8 cellular contexts compared by ENCODE assay signal in genomic region chr12:46387697-46388096, GRCh38. TPM values are rescaled to one million over a fixed set of nuclear protein-coding genes. Genes with fewer than 3 reads are reported as not detected.
DNase-seq lines count a peak whose midpoint lies in the region; ATAC-seq and TF ChIP-seq lines count a peak whose summit lies in the region.

No MANE protein-coding gene starts in this region.

- peaks cover 3 to 10% of the 10 kb centered on the region in 2 donors for H3K36me3 Mint-ChIP-seq in CD14-positive monocyte
- H3K36me3 Mint-ChIP-seq in activated T-helper 1 cell treated with anti-CD3 and anti-CD28 coated beads, Interleukin-12 subunit alpha, Interleukin-12 subunit beta, Interleukin-2, Interleukin-4 antibody, amounts not matched to agents 30 ng/mL and 10 ng/mL and 1 ng/mL, durations not matched to agents 14 hours and 24 hours and 36 hours (ENCODE audit: low read depth) = peaks cover 20% of the 10 kb centered on the region
- peaks cover 14% of the 10 kb centered on the region for H3K36me3 Mint-ChIP-seq in natural killer cell
- peaks cover 3% of the 10 kb centered on the region for H3K36me3 Mint-ChIP-seq in progenitor cell of endocrine pancreas (ENCODE audit: insufficient read depth)

- H3K27ac Mint-ChIP-seq in CD14-positive monocyte (peak overlapping the region in 6 of 7 donors; percentile 70 to 91 (median 84)), natural killer cell (peak overlapping the region in 1 of 2 donors; percentile 62), progenitor cell of endocrine pancreas (no peak overlapping the region)
- peak overlapping the region; percentile 9 for H3K27ac Mint-ChIP-seq in activated T-helper 1 cell treated with anti-CD3 and anti-CD28 coated beads, Interleukin-12 subunit alpha, Interleukin-12 subunit beta, Interleukin-2, Interleukin-4 antibody, amounts not matched to agents 30 ng/mL and 10 ng/mL and 1 ng/mL, durations not matched to agents 14 hours and 24 hours and 36 hours

- ATAC-seq in GM19452 (IDR thresholded peaks at IDR 0.05; ENCODE audit: unreplicated experiment) (peak; percentile 18), natural killer cell (no peak), HG02798 (IDR thresholded peaks at IDR 0.05; ENCODE audit: poor library complexity, unreplicated experiment) (no peak)

- intact Hi-C loops in CD14-positive monocyte (cut with micrococcal nuclease) (no loop called here), natural killer cell (cut with micrococcal nuclease) (no loop called here)
- intact Hi-C loops in activated T-helper 1 cell treated with anti-CD3 and anti-CD28 coated beads, Interleukin-12 subunit alpha, Interleukin-12 subunit beta, Interleukin-2, Interleukin-4 antibody, amounts not matched to agents 30 ng/mL and 10 ng/mL and 1 ng/mL, durations not matched to agents 14 hours and 24 hours and 36 hours (cut with micrococcal nuclease) = loop anchor here (10.0 kb wide), 2 partner anchors 407 to 1007 kb away; no protein-coding TSS in a partner anchor

- DNase-seq in CD14-positive monocyte (ENCODE audit: low spot score) = no peak
- no peak for DNase-seq in activated T-helper 1 cell treated with anti-CD3 and anti-CD28 coated beads, Interleukin-12 subunit alpha, Interleukin-12 subunit beta, Interleukin-2, Interleukin-4 antibody, amounts not matched to agents 30 ng/mL and 10 ng/mL and 1 ng/mL, durations not matched to agents 14 hours and 24 hours and 36 hours (ENCODE audit: low spot score)
- no peak for DNase-seq in natural killer cell
- no peak for DNase-seq in A172 (ENCODE audit: low spot score)
- no peak for DNase-seq in DMS153 treated with DMSO at 0.1 percent for 48 hours (lab: John Stamatoyannopoulos, UW; ENCODE audit: unreplicated experiment)
- DNase-seq in progenitor cell of endocrine pancreas (ENCODE audit: low spot score, unreplicated experiment) = no peak

- TF ChIP-seq CTCF in CD14-positive monocyte (IDR thresholded peaks at IDR 0.05) = no peak
- no peak for TF ChIP-seq CTCF in natural killer cell (IDR thresholded peaks at IDR 0.05)
- TF ChIP-seq CTCF in progenitor cell of endocrine pancreas (IDR thresholded peaks at IDR 0.05; ENCODE audit: unreplicated experiment) = no peak

- H3K27me3 Mint-ChIP-seq in CD14-positive monocyte (ENCODE audit: low read depth in 3 of 3) (no peaks in the 10 kb centered on the region), natural killer cell (ENCODE audit: low read depth in 2 of 2) (no peaks in the 10 kb centered on the region), progenitor cell of endocrine pancreas (no peaks in the 10 kb centered on the region)
- H3K27me3 Mint-ChIP-seq in activated T-helper 1 cell treated with anti-CD3 and anti-CD28 coated beads, Interleukin-12 subunit alpha, Interleukin-12 subunit beta, Interleukin-2, Interleukin-4 antibody, amounts not matched to agents 30 ng/mL and 10 ng/mL and 1 ng/mL, durations not matched to agents 14 hours and 24 hours and 36 hours (ENCODE audit: insufficient read depth) = no peaks in the 10 kb centered on the region

- H3K4me3 Mint-ChIP-seq in CD14-positive monocyte = peak overlapping the region in 1 of 2 donors; percentile 71
- peak overlapping the region; percentile 39 for H3K4me3 Mint-ChIP-seq in activated T-helper 1 cell treated with anti-CD3 and anti-CD28 coated beads, Interleukin-12 subunit alpha, Interleukin-12 subunit beta, Interleukin-2, Interleukin-4 antibody, amounts not matched to agents 30 ng/mL and 10 ng/mL and 1 ng/mL, durations not matched to agents 14 hours and 24 hours and 36 hours
- peak overlapping the region; percentile 7 for H3K4me3 Mint-ChIP-seq in natural killer cell
- H3K4me3 Mint-ChIP-seq in progenitor cell of endocrine pancreas (ENCODE audit: low read depth) = no peak overlapping the region

- H3K9me3 Mint-ChIP-seq in CD14-positive monocyte (no peaks in the 10 kb centered on the region), natural killer cell (no peaks in the 10 kb centered on the region), progenitor cell of endocrine pancreas (ENCODE audit: low read depth) (no peaks in the 10 kb centered on the region)
- H3K9me3 Mint-ChIP-seq in activated T-helper 1 cell treated with anti-CD3 and anti-CD28 coated beads, Interleukin-12 subunit alpha, Interleukin-12 subunit beta, Interleukin-2, Interleukin-4 antibody, amounts not matched to agents 30 ng/mL and 10 ng/mL and 1 ng/mL, durations not matched to agents 14 hours and 24 hours and 36 hours = no peaks in the 10 kb centered on the region

- H3K4me1 Mint-ChIP-seq in CD14-positive monocyte (peaks cover 59% of the 10 kb centered on the region), natural killer cell (peaks cover 35 to 39% of the 10 kb centered on the region in 2 donors), progenitor cell of endocrine pancreas (ENCODE audit: low read depth) (peaks cover 18% of the 10 kb centered on the region)
- peaks cover 79% of the 10 kb centered on the region for H3K4me1 Mint-ChIP-seq in activated T-helper 1 cell treated with anti-CD3 and anti-CD28 coated beads, Interleukin-12 subunit alpha, Interleukin-12 subunit beta, Interleukin-2, Interleukin-4 antibody, amounts not matched to agents 30 ng/mL and 10 ng/mL and 1 ng/mL, durations not matched to agents 14 hours and 24 hours and 36 hours (ENCODE audit: low read depth)

RNA-seq across cellular contexts. Expression of gene SLC38A2, which starts 15.1 kb away (rescaled TPM):
- polyA plus RNA-seq in CD14-positive monocyte = 10 to 100 TPM; 33.8 to 48.7 TPM
- total RNA-seq in activated T-helper 1 cell treated with anti-CD3 and anti-CD28 coated beads, Interleukin-12 subunit alpha, Interleukin-12 subunit beta, Interleukin-2, Interleukin-4 antibody, amounts not matched to agents 30 ng/mL and 10 ng/mL and 1 ng/mL, durations not matched to agents 14 hours and 24 hours and 36 hours = 157 and 161 TPM in 2 replicates
- total RNA-seq in natural killer cell (100 to 1,000 TPM; 131 to 241 (median 167) TPM), progenitor cell of endocrine pancreas (216 and 224 TPM in 2 replicates)
- 140 and 141 TPM in 2 replicates for total RNA-seq in A172 (2014; rRNA removed; shearing (Covaris generic))
